In the genomic region with DNA sequence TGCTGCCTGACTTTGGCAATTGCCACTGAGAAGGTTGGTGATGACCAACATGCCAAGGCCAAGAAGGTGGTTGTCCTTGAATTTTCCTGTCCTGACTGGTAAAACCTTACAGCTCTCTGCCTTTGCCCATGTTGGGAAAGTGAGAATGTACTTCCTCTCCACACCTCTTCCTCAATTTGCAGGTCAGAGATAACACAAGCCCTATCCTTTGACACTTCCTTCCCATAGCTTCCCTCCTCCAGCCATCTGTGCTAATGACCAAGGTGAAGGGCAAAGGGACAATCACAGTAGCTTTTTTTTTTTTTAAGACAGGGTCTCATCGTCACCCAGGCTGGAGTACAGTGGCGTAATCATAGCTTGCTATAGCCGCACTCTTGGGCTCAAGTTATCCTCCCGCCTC, we compare ENCODE assay signal across 1 cellular context.
TF ChIP-seq lines count a peak whose summit lies in the region.

No MANE protein-coding gene starts in this region.

TF ChIP-seq in K562, 482 proteins besides CTCF, POLR2A, EP300 and RAD21 (continued from another document):
- TF ChIP-seq CHCHD3 (CRISPR knock-in tag; IDR thresholded peaks at IDR 0.05) = no peak
- no peak for TF ChIP-seq ZNF830 (CRISPR knock-in tag; IDR thresholded peaks at IDR 0.05)
- TF ChIP-seq ZFPM2 (CRISPR knock-in tag; IDR thresholded peaks at IDR 0.05) = no peak
- TF ChIP-seq MTA2 (IDR thresholded peaks at IDR 0.05; ENCODE audit: low read depth) = 0 out of 2 replicates have a peak, but pooled peaks have one; percentile 25
- 0 out of 2 replicates have a peak, but pooled peaks have one; percentile 27 for TF ChIP-seq ZKSCAN8 (CRISPR knock-in tag; IDR thresholded peaks at IDR 0.05)
- no peak for TF ChIP-seq ZNF217 (CRISPR knock-in tag; IDR thresholded peaks at IDR 0.05)
- TF ChIP-seq HDAC6 (IDR thresholded peaks at IDR 0.05; ENCODE audit: low read depth, low read length) = no peak
- TF ChIP-seq ETV6 (IDR thresholded peaks at IDR 0.05; ENCODE audit: borderline replicate concordance in 1 of 2, low read depth in 2 of 2, low read length in 1 of 2) = peak; percentile 84 to 93
- no peak for TF ChIP-seq ETV6 (CRISPR knock-in tag; IDR thresholded peaks at IDR 0.05; ENCODE audit: borderline replicate concordance)
- 0 out of 2 replicates have a peak, but pooled peaks have one; percentile 24 for TF ChIP-seq NBN (IDR thresholded peaks at IDR 0.05; ENCODE audit: low read depth)
- TF ChIP-seq RCOR1 (IDR thresholded peaks at IDR 0.05; ENCODE audit: borderline replicate concordance in 1 of 2, low read depth in 2 of 2, low read length in 2 of 2) = peak in 1 of 2 experiments; percentile 69; a peak in 2 of 4 replicates
- TF ChIP-seq AFF4 (CRISPR knock-in tag; IDR thresholded peaks at IDR 0.05) = no peak
- TF ChIP-seq PTRF (tag; IDR thresholded peaks at IDR 0.05) = no peak
- TF ChIP-seq EZH2 (IDR thresholded peaks at IDR 0.05; ENCODE audit: borderline replicate concordance, low read depth, low read length) = no peak
- no peak for TF ChIP-seq TOE1 (IDR thresholded peaks at IDR 0.05; ENCODE audit: borderline replicate concordance)
- TF ChIP-seq TOE1 (CRISPR knock-in tag; IDR thresholded peaks at IDR 0.05; ENCODE audit: borderline replicate concordance, low read depth) = no peak
- TF ChIP-seq ZNF518B (CRISPR knock-in tag; IDR thresholded peaks at IDR 0.05) = no peak
- peak; percentile 77; the same call in 1 of the 2 replicates for TF ChIP-seq ZEB2 (IDR thresholded peaks at IDR 0.05)
- TF ChIP-seq NCOR1 (IDR thresholded peaks at IDR 0.05) = no peak
- TF ChIP-seq, protein P1, sequence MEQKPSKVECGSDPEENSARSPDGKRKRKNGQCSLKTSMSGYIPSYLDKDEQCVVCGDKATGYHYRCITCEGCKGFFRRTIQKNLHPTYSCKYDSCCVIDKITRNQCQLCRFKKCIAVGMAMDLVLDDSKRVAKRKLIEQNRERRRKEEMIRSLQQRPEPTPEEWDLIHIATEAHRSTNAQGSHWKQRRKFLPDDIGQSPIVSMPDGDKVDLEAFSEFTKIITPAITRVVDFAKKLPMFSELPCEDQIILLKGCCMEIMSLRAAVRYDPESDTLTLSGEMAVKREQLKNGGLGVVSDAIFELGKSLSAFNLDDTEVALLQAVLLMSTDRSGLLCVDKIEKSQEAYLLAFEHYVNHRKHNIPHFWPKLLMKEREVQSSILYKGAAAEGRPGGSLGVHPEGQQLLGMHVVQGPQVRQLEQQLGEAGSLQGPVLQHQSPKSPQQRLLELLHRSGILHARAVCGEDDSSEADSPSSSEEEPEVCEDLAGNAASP (IDR thresholded peaks at IDR 0.05) = no peak
- peak; percentile 80 for TF ChIP-seq TCF3 (CRISPR knock-in tag; IDR thresholded peaks at IDR 0.05)
- TF ChIP-seq EHMT2 (IDR thresholded peaks at IDR 0.05) = peak; percentile 77
- 0 out of 2 replicates have a peak, but pooled peaks have one; percentile 28 for TF ChIP-seq NCOA1 (IDR thresholded peaks at IDR 0.05; ENCODE audit: low read depth)
- no peak for TF ChIP-seq ZNF695 (CRISPR knock-in tag; IDR thresholded peaks at IDR 0.05)
- TF ChIP-seq SRF (CRISPR knock-in tag; IDR thresholded peaks at IDR 0.05) = peak in 1 of 2 experiments; percentile 64; a peak in 2 of 4 replicates
- peak; percentile 27; the same call in 1 of the 2 replicates for TF ChIP-seq KLF16 (IDR thresholded peaks at IDR 0.05)
- TF ChIP-seq MTA1 (IDR thresholded peaks at IDR 0.05; ENCODE audit: borderline replicate concordance) = peak; percentile 42; the same call in 1 of the 2 replicates
- no peak for TF ChIP-seq GABPB1 (CRISPR knock-in tag; IDR thresholded peaks at IDR 0.05)
- TF ChIP-seq TCF7L2 (IDR thresholded peaks at IDR 0.05; ENCODE audit: low read depth, low read length) = no peak
- no peak for TF ChIP-seq ZNF445 (CRISPR knock-in tag; IDR thresholded peaks at IDR 0.05; ENCODE audit: low read depth)
- TF ChIP-seq ETV5 (CRISPR knock-in tag; IDR thresholded peaks at IDR 0.05; ENCODE audit: low read depth) = peak; percentile 69
- peak; percentile 30; the same call in 1 of the 2 replicates for TF ChIP-seq NR2C1 (IDR thresholded peaks at IDR 0.05)
- TF ChIP-seq NR2C1 (tag; IDR thresholded peaks at IDR 0.05) = no peak; the same call in 1 of the 2 replicates
- no peak; the same call in 1 of the 2 replicates for TF ChIP-seq JUND (IDR thresholded peaks at IDR 0.05; ENCODE audit: borderline replicate concordance, low read depth, low read length)
- peak; percentile 22; the same call in 1 of the 3 replicates for TF ChIP-seq JUND (tag; IDR thresholded peaks at IDR 0.05; ENCODE audit: borderline replicate concordance, low read depth, low read length)
- peak; percentile 62 for TF ChIP-seq DPF2 (IDR thresholded peaks at IDR 0.05)
- no peak for TF ChIP-seq ZNF586 (CRISPR knock-in tag; conservative IDR thresholded peaks at IDR 0.05)
